In the genomic region with DNA sequence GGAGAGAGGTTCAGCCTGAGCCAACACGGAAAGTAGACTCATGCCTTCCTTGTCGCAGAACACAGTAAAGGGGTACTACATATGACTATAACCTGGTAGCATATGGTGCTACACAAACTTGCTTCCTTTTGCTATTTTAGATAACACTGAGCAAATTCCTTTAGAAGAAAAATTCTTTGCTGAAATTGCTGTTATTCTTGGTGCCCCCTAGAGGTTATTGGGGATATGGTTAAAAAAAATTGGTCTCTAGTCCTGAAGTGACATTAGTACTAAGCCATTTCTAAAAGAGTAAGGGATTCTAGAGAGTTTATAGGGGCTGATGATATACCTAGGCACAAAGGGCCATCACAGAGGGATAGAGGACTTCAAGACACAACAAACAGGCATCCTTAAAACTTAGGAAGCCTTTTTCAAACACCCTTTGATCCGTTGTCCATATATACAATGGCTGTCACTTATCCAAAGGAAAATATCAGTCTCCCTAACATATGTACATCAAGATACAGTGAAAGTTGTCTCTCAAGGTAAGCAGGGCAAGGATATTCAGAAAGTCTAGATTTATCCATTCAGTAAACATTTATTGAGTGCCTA, we compare ENCODE assay signal across 1 cellular context.
TF ChIP-seq lines count a peak whose summit lies in the region.

No MANE protein-coding gene starts in this region.

TF ChIP-seq in endothelial cell of umbilical vein, 7 proteins besides CTCF, POLR2A, EP300 and RAD21:
- TF ChIP-seq EZH2 (IDR thresholded peaks at IDR 0.05; ENCODE audit: borderline replicate concordance, low read depth, low read length, severe bottlenecking), result no peak
- TF ChIP-seq MYC (IDR thresholded peaks at IDR 0.05; ENCODE audit: low read depth, low read length), result no peak
TF ChIP-seq in endothelial cell of umbilical vein: peak in this region for 0.
